In genomic region chr11:102413497-102413896, GRCh38 we compare ENCODE assay signal across 23 cellular contexts. TPM values are rescaled to one million over a fixed set of nuclear protein-coding genes. Genes with fewer than 3 reads are reported as not detected.
DNase-seq lines count a peak whose midpoint lies in the region; ATAC-seq, FAIRE-seq and TF ChIP-seq lines count a peak whose summit lies in the region.
"Had no signal": no experiment of that assay in that cellular context is flagged by ENCODE, and none has a peak within 500 bp of the region (broad histone marks: within the 10 kb centered on the region; RNA-seq: fewer than 3 reads in every experiment).

No MANE protein-coding gene starts in this region.

- no peaks in the 10 kb centered on the region for H3K27me3 ChIP-seq in HepG2 (ENCODE audit: control insufficient read depth in 1 of 2, insufficient read depth in 2 of 2, low read length in 2 of 2)
- no peaks in the 10 kb centered on the region for H3K27me3 ChIP-seq in right lobe of liver
- H3K27me3 ChIP-seq in left ventricle myocardium inferior (ENCODE audit: low read depth): no peaks in the 10 kb centered on the region
- H3K27me3 ChIP-seq: BLaER1, brain microvascular endothelial cell, ovary, upper lobe of right lung had no signal

- H3K4me3 Mint-ChIP-seq in activated naive CD8-positive, alpha-beta T cell: peak overlapping the region; percentile 64
- H3K4me3 Mint-ChIP-seq in naive thymus-derived CD8-positive, alpha-beta T cell: peak overlapping the region; percentile 61 to 87 (median 80)
- H3K4me3 Mint-ChIP-seq: activated CD4-positive, alpha-beta T cell treated with anti-CD3 and anti-CD28 coated beads, Interleukin-2, amount 10 ng/mL, durations not matched to agents 7 days and 5 days; nephron progenitor cell; stimulated activated effector memory CD8-positive, alpha-beta T cell treated with anti-CD3 and anti-CD28 coated beads, Interleukin-12 subunit alpha, Interleukin-12 subunit beta, amount 100 ng/mL, for 72 hours had no signal

- 0 out of 3 replicates have a peak, but pooled peaks have one; percentile 25 for ATAC-seq in HepG2
- no peak for ATAC-seq in right lobe of liver
- peak; percentile 69 to 73 for ATAC-seq in naive thymus-derived CD8-positive, alpha-beta T cell
- no peak for ATAC-seq in GM18907 (IDR thresholded peaks at IDR 0.05; ENCODE audit: unreplicated experiment)
- ATAC-seq: stimulated activated effector memory CD8-positive, alpha-beta T cell treated with anti-CD3 and anti-CD28 coated beads, Interleukin-12 subunit alpha, Interleukin-12 subunit beta, amount 100 ng/mL, for 72 hours; upper lobe of right lung had no signal

- POLR2A ChIA-PET in HepG2 (lab: Yijun Ruan, JAX): interaction anchor here (1.5 kb wide), 1 partner anchor 38 kb away, joined by 4 read pairs; no protein-coding TSS in a partner anchor
- POLR2A ChIA-PET in naive thymus-derived CD8-positive, alpha-beta T cell (lab: Charles Lee): interaction anchor here (1.0 to 5.5 kb wide), 6 partner anchors 9 to 39 kb away, joined by 3 to 26 read pairs (median 3); partner anchors contain the start of gene TMEM123

- no peaks in the 10 kb centered on the region for H3K9me3 Mint-ChIP-seq in activated naive CD8-positive, alpha-beta T cell (ENCODE audit: low read depth)
- peaks cover 0 to 10% (median 0%) of the 10 kb centered on the region in 9 donors for H3K9me3 Mint-ChIP-seq in naive thymus-derived CD8-positive, alpha-beta T cell

- DNase-seq in HepG2 (ENCODE audit: low spot score) (no peak), right lobe of liver (no peak), NK-92 (lab: John Stamatoyannopoulos, UW; ENCODE audit: unreplicated experiment) (no peak), left ventricle myocardium inferior (no peak)
- peak; percentile 54 for DNase-seq in Jurkat, Clone E6-1 (ENCODE audit: low read depth, low spot score)
- peak in 6 of 10 donors; percentile 28 to 72 (median 50) for DNase-seq in naive thymus-derived CD8-positive, alpha-beta T cell
- DNase-seq: activated CD4-positive, alpha-beta T cell treated with anti-CD3 and anti-CD28 coated beads, Interleukin-2, amount 10 ng/mL, durations not matched to agents 7 days and 5 days; amniotic stem cell; brain microvascular endothelial cell; Calu3; DMS79; GDM1; NCI-H1436 treated with DMSO at 0.1 percent for 48 hours; NCI-H2107; nephron progenitor cell; ovary; upper lobe of right lung had no signal

- H3K4me1 ChIP-seq in HepG2 (ENCODE audit: insufficient read depth, low read length): peaks cover 75% of the 10 kb centered on the region
- peaks cover 0 to 24% (median 0%) of the 10 kb centered on the region in 4 donors for H3K4me1 ChIP-seq in right lobe of liver
- peaks cover 11% of the 10 kb centered on the region for H3K4me1 ChIP-seq in left ventricle myocardium inferior
- H3K4me1 ChIP-seq: BLaER1, upper lobe of right lung had no signal

- H3K9ac ChIP-seq in HepG2 (ENCODE audit: insufficient read depth, low read depth, low read length): no peak overlapping the region
- H3K9ac ChIP-seq: BLaER1 had no signal

- in situ Hi-C loops in HepG2 (cut with HindIII; ENCODE audit: extremely low pct_ligation_motif_present, low pct_unique_long_range_greater_than_20kb): no loop called here

- FAIRE-seq in HepG2 (lab: Jason Lieb, UNC): no peak
- FAIRE-seq: endothelial cell of umbilical vein had no signal

- H3K4me2 ChIP-seq in HepG2 (ENCODE audit: low read depth, low read length): no peak overlapping the region
- H3K4me2 ChIP-seq: BLaER1 had no signal

- H3K4me3 ChIP-seq in HepG2 (replicated peaks in 1 of 3; ENCODE audit: insufficient read depth in 1 of 3, low read depth in 2 of 3, low read length in 3 of 3) (no peak overlapping the region), right lobe of liver (no peak overlapping the region), left ventricle myocardium inferior (no peak overlapping the region)
- H3K4me3 ChIP-seq in Jurkat, Clone E6-1 (ENCODE audit: low read length): no peak overlapping the region
- H3K4me3 ChIP-seq: BLaER1, lung, ovary, upper lobe of right lung had no signal

- TF ChIP-seq POLR2A in HepG2 (IDR thresholded peaks at IDR 0.05; ENCODE audit: insufficient read depth in 1 of 2, low read depth in 2 of 2, low read length in 2 of 2) (no peak), right lobe of liver (IDR thresholded peaks at IDR 0.05) (no peak)

- peak overlapping the region; percentile 87 for H3K27ac Mint-ChIP-seq in activated naive CD8-positive, alpha-beta T cell
- H3K27ac Mint-ChIP-seq in naive thymus-derived CD8-positive, alpha-beta T cell: peak overlapping the region; percentile 82 to 94 (median 91)
- H3K27ac Mint-ChIP-seq: nephron progenitor cell; stimulated activated effector memory CD8-positive, alpha-beta T cell treated with anti-CD3 and anti-CD28 coated beads, Interleukin-12 subunit alpha, Interleukin-12 subunit beta, amount 100 ng/mL, for 72 hours had no signal

- TF ChIP-seq RAD21 in HepG2 (CRISPR knock-in tag; IDR thresholded peaks at IDR 0.05): no peak

- CTCF ChIA-PET in HepG2 (lab: Yijun Ruan, JAX; ENCODE audit: low intra/inter-chr PET ratio, low total read pairs): no interaction called here

- peaks cover 3% of the 10 kb centered on the region for H3K36me3 Mint-ChIP-seq in activated naive CD8-positive, alpha-beta T cell
- peaks cover 0 to 35% (median 7%) of the 10 kb centered on the region in 3 donors for H3K36me3 Mint-ChIP-seq in naive thymus-derived CD8-positive, alpha-beta T cell

- H3K79me2 ChIP-seq in HepG2 (ENCODE audit: insufficient read depth, low read length): peaks cover 100% of the 10 kb centered on the region

- TF ChIP-seq EP300 in HepG2 (IDR thresholded peaks at IDR 0.05; ENCODE audit: low read depth in 2 of 2, low read length in 2 of 2): no peak
- no peak for TF ChIP-seq EP300 in HepG2 (CRISPR knock-in tag; IDR thresholded peaks at IDR 0.05; ENCODE audit: borderline replicate concordance)

- no peak overlapping the region for H2AFZ ChIP-seq in HepG2 (ENCODE audit: low read length)

- TF ChIP-seq CTCF in HepG2 (CRISPR knock-in tag; IDR thresholded peaks at IDR 0.05): no peak
- TF ChIP-seq CTCF in right lobe of liver (IDR thresholded peaks at IDR 0.05): no peak
- TF ChIP-seq CTCF in left ventricle myocardium inferior (IDR thresholded peaks at IDR 0.05; ENCODE audit: borderline replicate concordance): no peak

- peaks cover 99% of the 10 kb centered on the region for H4K20me1 ChIP-seq in HepG2 (ENCODE audit: insufficient read depth, low read length)

- H3K4me1 Mint-ChIP-seq in activated naive CD8-positive, alpha-beta T cell (ENCODE audit: low read depth): peaks cover 92% of the 10 kb centered on the region
- H3K4me1 Mint-ChIP-seq in naive thymus-derived CD8-positive, alpha-beta T cell: peaks cover 56 to 90% (median 84%) of the 10 kb centered on the region in 4 donors

- H3K27me3 Mint-ChIP-seq in activated naive CD8-positive, alpha-beta T cell: no peaks in the 10 kb centered on the region
- H3K27me3 Mint-ChIP-seq in naive thymus-derived CD8-positive, alpha-beta T cell: no peaks in the 10 kb centered on the region
- H3K27me3 Mint-ChIP-seq: activated CD4-positive, alpha-beta T cell treated with anti-CD3 and anti-CD28 coated beads, Interleukin-2, amount 10 ng/mL, durations not matched to agents 7 days and 5 days had no signal

- WGBS in HepG2 (ENCODE audit: low lambda C conversion rate): 93% methylated on average over 3 of the region's 4 CpGs
- 88% methylated on average over 2 of the region's 4 CpGs for WGBS in right lobe of liver (ENCODE audit: insufficient coverage, low coverage, low lambda C conversion rate, missing lambda C conversion rate)

- intact Hi-C loops in HepG2 (cut with micrococcal nuclease; ENCODE audit: unreplicated experiment): loop anchor here (5.0 kb wide), 1 partner anchor 34 kb away; no protein-coding TSS in a partner anchor
- intact Hi-C loops in right lobe of liver (cut with DNase I): no loop called here
- intact Hi-C loops in left ventricle myocardium inferior (cut with micrococcal nuclease): no loop called here

- H3K9me3 ChIP-seq in HepG2 (ENCODE audit: low read length): no peaks in the 10 kb centered on the region
- no peaks in the 10 kb centered on the region for H3K9me3 ChIP-seq in right lobe of liver
- peaks cover 22% of the 10 kb centered on the region for H3K9me3 ChIP-seq in left ventricle myocardium inferior (replicated peaks)
- H3K9me3 ChIP-seq: ovary, upper lobe of right lung had no signal

- no TSS peak for BruUV-seq in HepG2 (replicated peaks; lab: Mats Ljungman, UMichigan)

- peaks cover 12 to 39% of the 10 kb centered on the region in 2 experiments for H3K36me3 ChIP-seq in HepG2 (replicated peaks in 1 of 2; ENCODE audit: control insufficient read depth in 1 of 2, insufficient read depth in 2 of 2, low read length in 2 of 2)
- peaks cover 0 to 7% (median 4%) of the 10 kb centered on the region in 4 donors for H3K36me3 ChIP-seq in right lobe of liver
- no peaks in the 10 kb centered on the region for H3K36me3 ChIP-seq in left ventricle myocardium inferior
- H3K36me3 ChIP-seq: brain microvascular endothelial cell, ovary had no signal

- no peak overlapping the region for H3K27ac ChIP-seq in HepG2 (ENCODE audit: extremely low read length, insufficient read depth, low read length)
- H3K27ac ChIP-seq in right lobe of liver: no peak overlapping the region
- H3K27ac ChIP-seq in left ventricle myocardium inferior (replicated peaks): no peak overlapping the region
- H3K27ac ChIP-seq: BLaER1, brain microvascular endothelial cell, ovary, upper lobe of right lung had no signal

RNA-seq across cellular contexts. Expression of gene TMEM123, which starts 39.1 kb away (rescaled TPM):
- total RNA-seq in HepG2 (2016; rRNA removed; fragmentation: Illumina TruSeq; extraction: Trizol) (265 and 365 TPM in 2 replicates), right lobe of liver (100 to 1,000 TPM; 173 to 557 (median 229) TPM), left ventricle myocardium inferior (70.2 TPM)
- total RNA-seq in HepG2 (2016; cell fraction: cytosol; rRNA removed; fragmentation: Illumina TruSeq; extraction: Trizol; ENCODE audit: low read depth): 106 and 111 TPM in 2 replicates
- 253 and 367 TPM in 2 replicates for total RNA-seq in HepG2 (2016; cell fraction: insoluble cytoplasmic fraction; rRNA removed; fragmentation: Illumina TruSeq; extraction: Trizol)
- 267 and 271 TPM in 2 replicates for total RNA-seq in HepG2 (2016; cell fraction: membrane; rRNA removed; fragmentation: Illumina TruSeq; extraction: Trizol)
- total RNA-seq in HepG2 (2016; cell fraction: nucleus; rRNA removed; fragmentation: Illumina TruSeq; extraction: Trizol): 271 and 302 TPM in 2 replicates
- 2,108 and 2,761 TPM in 2 replicates for polyA plus RNA-seq in HepG2 (2011; rRNA removed)
- polyA plus RNA-seq in HepG2 (2011; cell fraction: cytosol; rRNA removed): 1,026 and 1,553 TPM in 2 replicates
- polyA plus RNA-seq in HepG2 (2011; cell fraction: nucleus; rRNA removed): 209 and 224 TPM in 2 replicates
- polyA plus RNA-seq in HepG2 (2012): 787 and 938 TPM in 2 replicates
- polyA plus RNA-seq in HepG2 (2016; cell fraction: cytosol; fragmentation: Illumina TruSeq; extraction: Trizol; ENCODE audit: low read depth): 159 and 182 TPM in 2 replicates
- 316 and 330 TPM in 2 replicates for polyA plus RNA-seq in HepG2 (2016; cell fraction: insoluble cytoplasmic fraction; fragmentation: Illumina TruSeq; extraction: Trizol; ENCODE audit: low read depth)
- polyA plus RNA-seq in HepG2 (2016; cell fraction: membrane; fragmentation: Illumina TruSeq; extraction: Trizol; ENCODE audit: low read depth): 230 and 256 TPM in 2 replicates
- polyA plus RNA-seq in HepG2 (2016; cell fraction: nucleus; fragmentation: Illumina TruSeq; extraction: Trizol; ENCODE audit: insufficient read depth, low read depth): 368 and 391 TPM in 2 replicates
- 117 and 454 TPM in 2 replicates for polyA minus RNA-seq in HepG2 (2011; rRNA and poly(A)+ RNA removed; ENCODE audit: low replicate concordance)
- 1,086 and 1,277 TPM in 2 replicates for polyA minus RNA-seq in HepG2 (2011; cell fraction: cytosol; rRNA and poly(A)+ RNA removed)
- polyA minus RNA-seq in HepG2 (2011; cell fraction: nucleus; rRNA and poly(A)+ RNA removed): 441 and 760 TPM in 2 replicates
- 148 TPM for polyA plus RNA-seq in Jurkat, Clone E6-1 (2012; ENCODE audit: insufficient read depth, insufficient read length)
- total RNA-seq in naive thymus-derived CD8-positive, alpha-beta T cell: 100 to 1,000 TPM; 484 to 533 TPM
- polyA plus RNA-seq in naive thymus-derived CD8-positive, alpha-beta T cell: 100 to 1,000 TPM; 746 to 988 (median 748) TPM

Comparison
In these comparisons a context has a peak if more than half of its experiments do, and no peak if none do; other contexts are left out.
1. ATAC-seq: peak in HepG2 (single experiment) and naive thymus-derived CD8-positive, alpha-beta T cell (2 of 2); none in right lobe of liver (0 of 4) and GM18907 (single experiment).
2. DNase-seq: peak in Jurkat, Clone E6-1 (single experiment) and naive thymus-derived CD8-positive, alpha-beta T cell (6 of 10); none in HepG2 (single experiment), right lobe of liver (0 of 3), NK-92 (single experiment) and left ventricle myocardium inferior (single experiment).